Comparison of ENCODE assay signal across 16 cellular contexts in the genomic region with DNA sequence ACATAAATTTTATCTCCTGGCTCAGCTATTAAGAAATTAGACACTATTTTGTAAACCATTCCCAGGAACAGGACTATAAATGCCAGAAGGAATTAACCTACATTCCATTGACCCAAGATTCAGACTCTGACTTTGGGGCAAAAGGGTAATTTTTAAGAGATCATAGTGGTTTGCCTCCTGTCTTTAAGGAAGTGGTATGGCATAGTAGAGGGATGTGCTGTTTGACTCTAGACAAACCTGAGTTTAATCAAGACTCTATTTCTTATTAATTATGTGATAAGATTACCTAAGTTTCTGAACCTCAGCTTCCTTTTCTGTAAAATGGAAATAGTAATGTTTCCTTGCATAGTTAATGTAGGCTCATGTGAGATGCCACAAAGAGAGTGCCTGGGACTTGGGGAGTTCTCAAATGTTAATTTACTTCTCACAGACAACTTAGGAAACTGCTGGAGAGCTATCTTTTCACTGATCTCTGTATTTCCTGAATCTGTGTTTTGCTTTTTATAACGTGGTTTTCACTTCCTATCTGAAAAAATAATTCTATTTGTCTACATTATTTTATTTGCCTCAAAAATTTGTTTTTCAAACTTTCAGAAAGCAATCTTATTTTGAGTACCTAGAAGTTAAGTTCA.
"Had no signal": no experiment of that assay in that cellular context is flagged by ENCODE, and none has a peak within 500 bp of the region (broad histone marks: within the 10 kb centered on the region; RNA-seq: fewer than 3 reads in every experiment).

No MANE protein-coding gene starts in this region.

- H3K36me3 ChIP-seq: adrenal gland, breast epithelium, esophagus squamous epithelium, thyroid gland, WERI-Rb-1 had no signal

- H3K27me3 ChIP-seq: adrenal gland, breast epithelium, esophagus squamous epithelium, thyroid gland had no signal

- H3K4me1 ChIP-seq: adrenal gland, breast epithelium, esophagus squamous epithelium, thyroid gland had no signal

- H3K27me3 Mint-ChIP-seq: activated CD4-positive, alpha-beta memory T cell treated with anti-CD3 and anti-CD28 coated beads for 36 hours; activated T-cell treated with anti-CD3 and anti-CD28 coated beads, Interleukin-2, amount 50 U/mL, for 24 hours had no signal

- H3K4me3 Mint-ChIP-seq: activated CD4-positive, alpha-beta memory T cell treated with anti-CD3 and anti-CD28 coated beads for 36 hours; activated T-cell treated with anti-CD3 and anti-CD28 coated beads, Interleukin-2, amount 50 U/mL, for 24 hours; neural crest cell had no signal

- H3K9me3 Mint-ChIP-seq: activated CD4-positive, alpha-beta memory T cell treated with anti-CD3 and anti-CD28 coated beads for 36 hours; activated T-cell treated with anti-CD3 and anti-CD28 coated beads, Interleukin-2, amount 50 U/mL, for 24 hours; neural crest cell had no signal

- DNase-seq: activated CD4-positive, alpha-beta memory T cell treated with anti-CD3 and anti-CD28 coated beads for 36 hours; activated CD4-positive, alpha-beta T cell treated with anti-CD3 and anti-CD28 coated beads for 1 hour; activated T-cell treated with anti-CD3 and anti-CD28 coated beads, Interleukin-2, amount 50 U/mL, for 24 hours; adrenal gland; cerebellar nuclear complex; cortex of kidney; esophagus squamous epithelium; left ventricle myocardium superior; retina; stimulated activated naive CD4-positive, alpha-beta T cell treated with Interleukin-2 at 50 U/mL for 16 hours; T1000; thyroid gland; WERI-Rb-1 had no signal

- H3K9me3 ChIP-seq: adrenal gland, breast epithelium, esophagus squamous epithelium, thyroid gland had no signal

- H3K27ac Mint-ChIP-seq: activated CD4-positive, alpha-beta memory T cell treated with anti-CD3 and anti-CD28 coated beads for 36 hours; activated naive CD4-positive, alpha-beta T cell treated with anti-CD3 and anti-CD28 coated beads, Interleukin-2, amount 50 U/mL, for 72 hours; activated T-cell treated with anti-CD3 and anti-CD28 coated beads, Interleukin-2, amount 50 U/mL, for 24 hours had no signal

- H3K36me3 Mint-ChIP-seq: activated CD4-positive, alpha-beta memory T cell treated with anti-CD3 and anti-CD28 coated beads for 36 hours; activated naive CD4-positive, alpha-beta T cell treated with anti-CD3 and anti-CD28 coated beads, Interleukin-2, amount 50 U/mL, for 72 hours had no signal

- H3K4me1 Mint-ChIP-seq: neural crest cell had no signal

- H3K4me3 ChIP-seq: adrenal gland, breast epithelium, esophagus squamous epithelium, thyroid gland had no signal

- H3K27ac ChIP-seq: adrenal gland, breast epithelium, esophagus squamous epithelium, thyroid gland, WERI-Rb-1 had no signal
